Comparison of ENCODE assay signal across 1 cellular context in genomic region chr11:110797453-110797852, GRCh38.
TF ChIP-seq lines count a peak whose summit lies in the region.

No MANE protein-coding gene starts in this region.

TF ChIP-seq in GM12878, 131 proteins besides CTCF, POLR2A, EP300 and RAD21 (continued from another document):
- no peak for TF ChIP-seq CHD1 (IDR thresholded peaks at IDR 0.05; ENCODE audit: low read depth, low read length)
- TF ChIP-seq MTA2 (IDR thresholded peaks at IDR 0.05; ENCODE audit: low read depth), result peak; percentile 82
- TF ChIP-seq BCL3 (IDR thresholded peaks at IDR 0.05; ENCODE audit: borderline replicate concordance, insufficient read depth, low read depth, low read length, poor library complexity, severe bottlenecking), result peak; percentile 92
- TF ChIP-seq POLR2AphosphoS5 (IDR thresholded peaks at IDR 0.05; ENCODE audit: low read length), result peak; percentile 38; the same call in 1 of the 2 replicates
- TF ChIP-seq TBL1XR1 (IDR thresholded peaks at IDR 0.05; ENCODE audit: low read depth, low read length), result peak; percentile 37; the same call in 1 of the 2 replicates
- TF ChIP-seq PKNOX1 (IDR thresholded peaks at IDR 0.05), result peak; percentile 21; the same call in 1 of the 2 replicates
- no peak for TF ChIP-seq HDAC2 (IDR thresholded peaks at IDR 0.05)
- no peak for TF ChIP-seq IRF5 (IDR thresholded peaks at IDR 0.05; ENCODE audit: borderline replicate concordance)
- peak; percentile 93 for TF ChIP-seq CUX1 (IDR thresholded peaks at IDR 0.05; ENCODE audit: insufficient replicate concordance, low read depth, low read length)
- 0 out of 2 replicates have a peak, but pooled peaks have one; percentile 50 for TF ChIP-seq DPF2 (IDR thresholded peaks at IDR 0.05)
- TF ChIP-seq PAX5 (IDR thresholded peaks at IDR 0.05; ENCODE audit: borderline replicate concordance, low read depth, low read length), result peak; percentile 92
- TF ChIP-seq SMAD1 (IDR thresholded peaks at IDR 0.05; ENCODE audit: low read depth, partially characterized antibody), result no peak
- no peak for TF ChIP-seq IRF3 (IDR thresholded peaks at IDR 0.05)
- peak; percentile 56; the same call in 1 of the 2 replicates for TF ChIP-seq SPI1 (IDR thresholded peaks at IDR 0.05; ENCODE audit: borderline replicate concordance, insufficient read depth, low read depth, low read length)
- peak; percentile 77 for TF ChIP-seq IRF4 (IDR thresholded peaks at IDR 0.05; ENCODE audit: low read depth, low read length)
- TF ChIP-seq GATAD2B (conservative IDR thresholded peaks at IDR 0.05; ENCODE audit: low read depth), result peak; percentile 98
- peak; percentile 45; the same call in 1 of the 3 replicates for TF ChIP-seq POU2F2 (IDR thresholded peaks at IDR 0.05; ENCODE audit: borderline replicate concordance, low read depth, low read length)
- TF ChIP-seq BHLHE40 (IDR thresholded peaks at IDR 0.05; ENCODE audit: borderline replicate concordance in 1 of 2, low read depth in 2 of 2, low read length in 1 of 2), result peak; percentile 27 to 46; a peak in 1 of 4 replicates
- TF ChIP-seq MEF2B (IDR thresholded peaks at IDR 0.05; ENCODE audit: partially characterized antibody, poor library complexity, severe bottlenecking), result peak; percentile 98
